In the genomic region with DNA sequence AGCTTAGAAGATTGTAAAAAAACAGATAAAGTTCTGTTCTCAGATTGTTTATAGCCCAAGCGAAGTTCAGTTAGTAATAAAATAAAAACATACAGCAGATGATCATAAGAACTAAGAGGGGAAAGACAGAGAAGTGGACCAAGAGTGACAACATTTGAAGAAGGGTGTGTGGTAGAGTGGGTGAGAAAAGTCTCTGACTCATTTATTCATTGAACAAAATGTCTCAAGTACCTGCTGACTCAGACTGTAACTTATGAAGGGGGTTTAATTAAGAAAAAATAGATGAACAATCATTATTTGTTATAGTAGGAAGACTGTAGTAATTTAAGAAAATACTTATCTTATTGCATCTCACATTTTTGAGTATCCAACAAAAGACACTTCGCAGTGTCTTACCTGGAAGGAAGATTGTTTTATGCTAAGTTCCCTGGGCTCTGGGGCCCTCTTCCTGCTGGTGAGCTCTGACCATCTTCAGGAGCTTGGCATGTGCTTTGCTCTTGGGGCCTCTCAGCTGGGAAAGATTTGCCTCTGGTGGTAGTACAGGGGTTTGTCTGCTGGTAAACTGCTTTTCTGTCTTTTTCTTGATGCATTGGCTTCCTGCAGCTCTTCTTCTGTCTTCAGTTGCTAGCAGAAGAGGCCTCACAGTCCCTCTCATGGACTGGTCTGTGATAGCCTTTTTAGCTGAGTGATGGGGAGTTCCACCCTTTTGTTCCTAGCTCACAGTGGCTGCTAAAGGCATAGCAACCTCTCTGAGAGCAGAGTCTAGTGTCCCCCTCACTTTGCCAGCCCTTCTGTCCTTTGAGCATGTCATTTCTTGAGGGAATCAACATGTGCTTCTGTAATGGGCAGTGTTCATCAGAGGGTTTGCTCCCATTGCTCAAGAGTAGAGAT, we compare ENCODE assay signal across 10 cellular contexts. TPM values are rescaled to one million over a fixed set of nuclear protein-coding genes. Genes with fewer than 3 reads are reported as not detected.
A peak's percentile ranks its signal among the peaks of the same experiment; 100 is the strongest.
DNase-seq lines count a peak whose midpoint lies in the region; ATAC-seq lines count a peak whose summit lies in the region.
"Had no signal": no experiment of that assay in that cellular context is flagged by ENCODE, and none has a peak within 500 bp of the region (broad histone marks: within the 10 kb centered on the region; RNA-seq: fewer than 3 reads in every experiment).

No MANE protein-coding gene starts in this region.

- POLR2A ChIA-PET in activated CD4-positive, alpha-beta memory T cell treated with anti-CD3 and anti-CD28 coated beads for 36 hours (lab: Charles Lee): no interaction called here
- POLR2A ChIA-PET in activated CD4-positive, alpha-beta memory T cell treated with anti-CD3 and anti-CD28 coated beads, Interleukin-2, amount 10 ng/mL, durations not matched to agents 7 days and 5 days (lab: Charles Lee): interaction anchor here (1.1 to 1.4 kb wide), 2 partner anchors 9 to 10 kb away, joined by 3 to 4 read pairs; no protein-coding TSS in a partner anchor

- intact Hi-C loops in activated CD4-positive, alpha-beta memory T cell treated with anti-CD3 and anti-CD28 coated beads for 36 hours (cut with micrococcal nuclease): loop anchor here (1.0 kb wide), 2 partner anchors 9 to 50 kb away; no protein-coding TSS in a partner anchor

- peak overlapping the region; percentile 43 for H3K27ac Mint-ChIP-seq in activated CD4-positive, alpha-beta memory T cell treated with anti-CD3 and anti-CD28 coated beads for 36 hours
- H3K27ac Mint-ChIP-seq in activated CD4-positive, alpha-beta memory T cell treated with anti-CD3 and anti-CD28 coated beads, Interleukin-2, amount 10 ng/mL, durations not matched to agents 7 days and 5 days: no peak overlapping the region
- no peak overlapping the region for H3K27ac Mint-ChIP-seq in central memory CD8-positive, alpha-beta T cell (ENCODE audit: low read depth)
- peak overlapping the region; percentile 66 for H3K27ac Mint-ChIP-seq in stimulated activated memory B cell treated with anti-CD40 and anti-IgM and Interleukin-4, amounts not matched to agents 10 μg/mL and 1 μg/mL and 100 μg/mL, for 72 hours
- H3K27ac Mint-ChIP-seq: T-helper 1 cell treated with Interleukin-12 subunit alpha and Interleukin-12 subunit beta and Interleukin-4 antibody, amounts not matched to agents 30 μg/mL and 1 μg/mL, for 36 hours had no signal

- H3K4me3 Mint-ChIP-seq in activated CD4-positive, alpha-beta memory T cell treated with anti-CD3 and anti-CD28 coated beads for 36 hours: no peak overlapping the region
- no peak overlapping the region for H3K4me3 Mint-ChIP-seq in activated CD4-positive, alpha-beta memory T cell treated with anti-CD3 and anti-CD28 coated beads, Interleukin-2, amount 10 ng/mL, durations not matched to agents 7 days and 5 days
- H3K4me3 Mint-ChIP-seq in central memory CD8-positive, alpha-beta T cell: no peak overlapping the region
- H3K4me3 Mint-ChIP-seq in stimulated activated memory B cell treated with anti-CD40 and anti-IgM and Interleukin-4, amounts not matched to agents 10 μg/mL and 1 μg/mL and 100 μg/mL, for 72 hours: no peak overlapping the region
- H3K4me3 Mint-ChIP-seq: T-helper 1 cell treated with Interleukin-12 subunit alpha and Interleukin-12 subunit beta and Interleukin-4 antibody, amounts not matched to agents 30 μg/mL and 1 μg/mL, for 36 hours had no signal

- DNase-seq in activated CD4-positive, alpha-beta memory T cell treated with anti-CD3 and anti-CD28 coated beads for 36 hours: no peak
- no peak for DNase-seq in activated CD4-positive, alpha-beta memory T cell treated with anti-CD3 and anti-CD28 coated beads, Interleukin-2, amount 10 ng/mL, durations not matched to agents 7 days and 5 days
- DNase-seq in central memory CD8-positive, alpha-beta T cell (ENCODE audit: low spot score in 2 of 2): no peak
- DNase-seq in NCI-H345 (lab: John Stamatoyannopoulos, UW) (no peak), EL (no peak), nucleus accumbens (lab: John Stamatoyannopoulos, UW) (no peak)
- DNase-seq: NCI-H2171 treated with DMSO at 0.1 percent for 48 hours had no signal

- no peaks in the 10 kb centered on the region for H3K36me3 Mint-ChIP-seq in activated CD4-positive, alpha-beta memory T cell treated with anti-CD3 and anti-CD28 coated beads for 36 hours
- H3K36me3 Mint-ChIP-seq in activated CD4-positive, alpha-beta memory T cell treated with anti-CD3 and anti-CD28 coated beads, Interleukin-2, amount 10 ng/mL, durations not matched to agents 7 days and 5 days (ENCODE audit: low read depth): no peaks in the 10 kb centered on the region
- no peaks in the 10 kb centered on the region for H3K36me3 Mint-ChIP-seq in central memory CD8-positive, alpha-beta T cell (ENCODE audit: insufficient read depth)
- no peaks in the 10 kb centered on the region for H3K36me3 Mint-ChIP-seq in stimulated activated memory B cell treated with anti-CD40 and anti-IgM and Interleukin-4, amounts not matched to agents 10 μg/mL and 1 μg/mL and 100 μg/mL, for 72 hours

- H3K4me1 Mint-ChIP-seq in activated CD4-positive, alpha-beta memory T cell treated with anti-CD3 and anti-CD28 coated beads for 36 hours (ENCODE audit: low read depth): peaks cover 33% of the 10 kb centered on the region
- H3K4me1 Mint-ChIP-seq in activated CD4-positive, alpha-beta memory T cell treated with anti-CD3 and anti-CD28 coated beads, Interleukin-2, amount 10 ng/mL, durations not matched to agents 7 days and 5 days: peaks cover 6% of the 10 kb centered on the region
- no peaks in the 10 kb centered on the region for H3K4me1 Mint-ChIP-seq in central memory CD8-positive, alpha-beta T cell
- H3K4me1 Mint-ChIP-seq in stimulated activated memory B cell treated with anti-CD40 and anti-IgM and Interleukin-4, amounts not matched to agents 10 μg/mL and 1 μg/mL and 100 μg/mL, for 72 hours: peaks cover 22% of the 10 kb centered on the region

- peak; percentile 71 for ATAC-seq in HG03064 (IDR thresholded peaks at IDR 0.05; ENCODE audit: low read depth, unreplicated experiment)
- ATAC-seq in central memory CD8-positive, alpha-beta T cell (replicated peaks; ENCODE audit: extremely low read depth, poor library complexity, severe bottlenecking): peak; percentile 70
- peak; percentile 68 for ATAC-seq in stimulated activated memory B cell treated with anti-CD40 and anti-IgM and Interleukin-4, amounts not matched to agents 10 μg/mL and 1 μg/mL and 100 μg/mL, for 72 hours

- H3K27me3 Mint-ChIP-seq in activated CD4-positive, alpha-beta memory T cell treated with anti-CD3 and anti-CD28 coated beads for 36 hours: no peaks in the 10 kb centered on the region
- H3K27me3 Mint-ChIP-seq in activated CD4-positive, alpha-beta memory T cell treated with anti-CD3 and anti-CD28 coated beads, Interleukin-2, amount 10 ng/mL, durations not matched to agents 7 days and 5 days: no peaks in the 10 kb centered on the region
- H3K27me3 Mint-ChIP-seq in central memory CD8-positive, alpha-beta T cell: no peaks in the 10 kb centered on the region
- no peaks in the 10 kb centered on the region for H3K27me3 Mint-ChIP-seq in stimulated activated memory B cell treated with anti-CD40 and anti-IgM and Interleukin-4, amounts not matched to agents 10 μg/mL and 1 μg/mL and 100 μg/mL, for 72 hours

- CTCF ChIA-PET in activated CD4-positive, alpha-beta memory T cell treated with anti-CD3 and anti-CD28 coated beads for 36 hours (lab: Charles Lee): interaction anchor here (1.0 to 2.0 kb wide), 2 partner anchors 16 to 25 kb away, joined by 3 to 5 read pairs; no protein-coding TSS in a partner anchor
- CTCF ChIA-PET in activated CD4-positive, alpha-beta memory T cell treated with anti-CD3 and anti-CD28 coated beads, Interleukin-2, amount 10 ng/mL, durations not matched to agents 7 days and 5 days (lab: Charles Lee): no interaction called here

- H3K9me3 Mint-ChIP-seq in activated CD4-positive, alpha-beta memory T cell treated with anti-CD3 and anti-CD28 coated beads for 36 hours: no peaks in the 10 kb centered on the region
- no peaks in the 10 kb centered on the region for H3K9me3 Mint-ChIP-seq in activated CD4-positive, alpha-beta memory T cell treated with anti-CD3 and anti-CD28 coated beads, Interleukin-2, amount 10 ng/mL, durations not matched to agents 7 days and 5 days
- H3K9me3 Mint-ChIP-seq in central memory CD8-positive, alpha-beta T cell: no peaks in the 10 kb centered on the region
- no peaks in the 10 kb centered on the region for H3K9me3 Mint-ChIP-seq in stimulated activated memory B cell treated with anti-CD40 and anti-IgM and Interleukin-4, amounts not matched to agents 10 μg/mL and 1 μg/mL and 100 μg/mL, for 72 hours
- H3K9me3 Mint-ChIP-seq: T-helper 1 cell treated with Interleukin-12 subunit alpha and Interleukin-12 subunit beta and Interleukin-4 antibody, amounts not matched to agents 30 μg/mL and 1 μg/mL, for 36 hours had no signal

RNA-seq across cellular contexts. Expression of gene GAP43, which starts 44.1 kb away (rescaled TPM):
- not detected for total RNA-seq in activated CD4-positive, alpha-beta memory T cell treated with anti-CD3 and anti-CD28 coated beads for 36 hours
- not detected for total RNA-seq in activated CD4-positive, alpha-beta memory T cell treated with anti-CD3 and anti-CD28 coated beads, Interleukin-2, amount 10 ng/mL, durations not matched to agents 7 days and 5 days

Comparison
In these comparisons a context has a peak if more than half of its experiments do, and no peak if none do; other contexts are left out.
1. H3K27ac Mint-ChIP-seq: peak in activated CD4-positive, alpha-beta memory T cell treated with anti-CD3 and anti-CD28 coated beads for 36 hours (single experiment) and stimulated activated memory B cell treated with anti-CD40 and anti-IgM and Interleukin-4, amounts not matched to agents 10 μg/mL and 1 μg/mL and 100 μg/mL, for 72 hours (single experiment); none in activated CD4-positive, alpha-beta memory T cell treated with anti-CD3 and anti-CD28 coated beads, Interleukin-2, amount 10 ng/mL, durations not matched to agents 7 days and 5 days (single experiment) and central memory CD8-positive, alpha-beta T cell (single experiment).
2. Peak in every context shown above with its lines, with median percentiles within 50 percentile points of each other: ATAC-seq.